In genomic region chr14:34684578-34684977, GRCh38 we compare ENCODE assay signal across 19 cellular contexts.
DNase-seq lines count a peak whose midpoint lies in the region; ATAC-seq and TF ChIP-seq lines count a peak whose summit lies in the region.
"Had no signal": no experiment of that assay in that cellular context is flagged by ENCODE, and none has a peak within 500 bp of the region (broad histone marks: within the 10 kb centered on the region; RNA-seq: fewer than 3 reads in every experiment).

No MANE protein-coding gene starts in this region.

- DNase-seq in HCEC 1CT (peak; percentile 54), NCI-H226 (peak; percentile 33), astrocyte of the spinal cord (ENCODE audit: low read depth, low spot score) (peak; percentile 20), iris pigment epithelial cell (ENCODE audit: low read depth) (peak; percentile 84), NCI-H1417 (lab: John Stamatoyannopoulos, UW) (no peak), NCI-H2081 (lab: John Stamatoyannopoulos, UW) (no peak)
- DNase-seq: activated CD8-positive, alpha-beta T cell treated with anti-CD3 and anti-CD28 coated beads for 36 hours; activated gamma-delta T cell; effector CD8-positive, alpha-beta T cell; EL; erythroblast; NCI-H187 treated with DMSO at 0.1 percent for 48 hours; retina; stimulated activated CD4-positive, alpha-beta T cell treated with anti-CD3 and anti-CD28 coated beads, Interleukin-4, amount 100 ng/mL, for 24 hours; stimulated activated naive CD4-positive, alpha-beta T cell; T1000 had no signal

- H3K4me3 ChIP-seq in astrocyte of the spinal cord (ENCODE audit: low read depth, low read length) = no peak overlapping the region
- H3K4me3 ChIP-seq: K562, thoracic aorta had no signal

- ATAC-seq in GM18520 (IDR thresholded peaks at IDR 0.05; ENCODE audit: unreplicated experiment) = no peak
- ATAC-seq: activated CD8-positive, alpha-beta T cell treated with anti-CD3 and anti-CD28 coated beads for 36 hours; K562 had no signal

- in situ Hi-C loops in astrocyte of the spinal cord (cut with HindIII; ENCODE audit: low sequenced_read_pairs) = no loop called here

- TF ChIP-seq CTCF in astrocyte of the spinal cord (IDR thresholded peaks at IDR 0.05; ENCODE audit: low read depth, low read length) = no peak

Comparison
In these comparisons a context has a peak if more than half of its experiments do, and no peak if none do; other contexts are left out.
1. DNase-seq: peak in HCEC 1CT (single experiment), NCI-H226 (single experiment), astrocyte of the spinal cord (single experiment) and iris pigment epithelial cell (single experiment); none in NCI-H1417 (0 of 3) and NCI-H2081 (0 of 2).